ENCODE assay signal across 10 cellular contexts in genomic region chr10:11663763-11664555, GRCh38. TPM values are rescaled to one million over a fixed set of nuclear protein-coding genes. Genes with fewer than 3 reads are reported as not detected.
DNase-seq lines count a peak whose midpoint lies in the region; ATAC-seq, FAIRE-seq and TF ChIP-seq lines count a peak whose summit lies in the region.
"Had no signal": no experiment of that assay in that cellular context is flagged by ENCODE, and none has a peak within 500 bp of the region (broad histone marks: within the 10 kb centered on the region; RNA-seq: fewer than 3 reads in every experiment).

No MANE protein-coding gene starts in this region.

- peaks cover 1% of the 10 kb centered on the region for H3K4me1 Mint-ChIP-seq in T-helper 2 cell treated with Interferon-gamma antibody and Interleukin-4, amounts not matched to agents 5 μg/mL and 100 μg/mL, for 36 hours (ENCODE audit: low read depth)

- DNase-seq in spleen, result peak; percentile 78
- no peak for DNase-seq in NCI-H2081 (lab: John Stamatoyannopoulos, UW)
- DNase-seq in pancreas, result no peak
- no peak for DNase-seq in T-helper 2 cell treated with Interferon-gamma antibody and Interleukin-4, amounts not matched to agents 5 μg/mL and 100 μg/mL, for 36 hours (ENCODE audit: low spot score)
- DNase-seq: activated T-cell treated with anti-CD3 and anti-CD28 coated beads, Interleukin-2, amount 50 U/mL, for 4 hours; GF-D8; left lung had no signal

- WGBS in spleen, 5 donors, result 77 to 84% (median 81%) methylated on average over 13 of the region's 13 CpGs
- 91 to 94% methylated on average over 13 of the region's 13 CpGs for WGBS in pancreas, 2 donors

- no peak for TF ChIP-seq POLR2A in spleen (IDR thresholded peaks at IDR 0.05)

- peaks cover 14% of the 10 kb centered on the region for H3K27me3 Mint-ChIP-seq in T-helper 2 cell treated with Interferon-gamma antibody and Interleukin-4, amounts not matched to agents 5 μg/mL and 100 μg/mL, for 36 hours (ENCODE audit: low read depth)

- H3K4me3 Mint-ChIP-seq in T-helper 2 cell treated with Interferon-gamma antibody and Interleukin-4, amounts not matched to agents 5 μg/mL and 100 μg/mL, for 36 hours, result no peak overlapping the region
- H3K4me3 Mint-ChIP-seq: activated T-cell treated with anti-CD3 and anti-CD28 coated beads, Interleukin-2, amount 50 U/mL, for 4 hours had no signal

- TF ChIP-seq CTCF in spleen (IDR thresholded peaks at IDR 0.05 in 8 of 11, conservative IDR thresholded peaks at IDR 0.05 in 3 of 11) (peak in 1 of 11 experiments; percentile 18), pancreas (IDR thresholded peaks at IDR 0.05) (no peak)

- H3K27me3 ChIP-seq in spleen (replicated peaks in 1 of 7) (no peaks in the 10 kb centered on the region), pancreas (no peaks in the 10 kb centered on the region)
- H3K27me3 ChIP-seq: left lung had no signal

- no peaks in the 10 kb centered on the region for H3K36me3 ChIP-seq in spleen
- no peaks in the 10 kb centered on the region for H3K36me3 ChIP-seq in pancreas
- H3K36me3 ChIP-seq: left lung had no signal

- no peak overlapping the region for H3K27ac Mint-ChIP-seq in T-helper 2 cell treated with Interferon-gamma antibody and Interleukin-4, amounts not matched to agents 5 μg/mL and 100 μg/mL, for 36 hours

- H3K4me1 ChIP-seq in spleen (peaks cover 8 to 79% (median 55%) of the 10 kb centered on the region in 6 donors), pancreas (no peaks in the 10 kb centered on the region)
- H3K4me1 ChIP-seq: left lung had no signal

- intact Hi-C loops in spleen (cut with DNase I; ENCODE audit: low total_unique reads), result no loop called here
- intact Hi-C loops in pancreas (cut with DNase I), result no loop called here

- no peak for FAIRE-seq in pancreas (lab: Jason Lieb, UNC)

- peak; percentile 89 for ATAC-seq in GM19023 (IDR thresholded peaks at IDR 0.05; ENCODE audit: unreplicated experiment)
- ATAC-seq in HG02571 (IDR thresholded peaks at IDR 0.05; ENCODE audit: unreplicated experiment), result peak; percentile 77
- ATAC-seq in HG03558 (IDR thresholded peaks at IDR 0.05; ENCODE audit: extremely low read depth, unreplicated experiment), result peak; percentile 52
- no peak for ATAC-seq in pancreas
- ATAC-seq: activated T-cell treated with anti-CD3 and anti-CD28 coated beads, Interleukin-2, amount 50 U/mL, for 4 hours; left lung had no signal

- peak overlapping the region in 5 of 8 donors; percentile 57 to 69 (median 62) for H3K27ac ChIP-seq in spleen
- H3K27ac ChIP-seq in pancreas, result no peak overlapping the region
- H3K27ac ChIP-seq: left lung had no signal

- H3K4me3 ChIP-seq in spleen (peak overlapping the region in 1 of 8 donors; percentile 43), pancreas (no peak overlapping the region)
- H3K4me3 ChIP-seq: left lung had no signal

- H3K9me3 ChIP-seq in spleen (peaks cover 0 to 8% (median 0%) of the 10 kb centered on the region in 8 donors), pancreas (no peaks in the 10 kb centered on the region)
- H3K9me3 ChIP-seq: left lung had no signal

- no peaks in the 10 kb centered on the region for H3K36me3 Mint-ChIP-seq in T-helper 2 cell treated with Interferon-gamma antibody and Interleukin-4, amounts not matched to agents 5 μg/mL and 100 μg/mL, for 36 hours (ENCODE audit: low read depth)

- H3K9me3 Mint-ChIP-seq in T-helper 2 cell treated with Interferon-gamma antibody and Interleukin-4, amounts not matched to agents 5 μg/mL and 100 μg/mL, for 36 hours, result peaks cover 3% of the 10 kb centered on the region

RNA-seq across cellular contexts. Expression of gene USP6NL, which starts 52.5 kb away (rescaled TPM):
- total RNA-seq in spleen (10 to 100 TPM; 35.4 to 51.7 (median 43.8) TPM), pancreas (10 to 100 TPM in 1 of 6 donors, 1 to 10 TPM in 5; 4.2 to 10.4 (median 6.0) TPM)
- polyA plus RNA-seq in spleen (10 to 100 TPM; 11.0 to 13.9 (median 13.6) TPM), pancreas (1 to 10 TPM; 2.2 to 3.8 TPM)

Comparison
In these comparisons a context has a peak if more than half of its experiments do, and no peak if none do; other contexts are left out.
1. ATAC-seq: peak in GM19023 (single experiment), HG02571 (single experiment) and HG03558 (single experiment); none in pancreas (0 of 4).
2. H3K27ac ChIP-seq: peak in spleen (5 of 8); none in pancreas (0 of 4).